In genomic region chr7:101536668-101537067, GRCh38 we compare ENCODE assay signal across 22 cellular contexts.
"Had no signal": no experiment of that assay in that cellular context is flagged by ENCODE, and none has a peak within 500 bp of the region (broad histone marks: within the 10 kb centered on the region; RNA-seq: fewer than 3 reads in every experiment).

No MANE protein-coding gene starts in this region.

- H3K27me3 ChIP-seq: dorsolateral prefrontal cortex, neutrophil, thyroid gland, vagina had no signal

- H3K27ac Mint-ChIP-seq: immature natural killer cell; memory B cell; natural killer cell; progenitor cell of endocrine pancreas; stimulated activated effector memory CD8-positive, alpha-beta T cell treated with anti-CD3 and anti-CD28 coated beads, Interleukin-12 subunit alpha, Interleukin-12 subunit beta, amount 100 ng/mL, for 72 hours had no signal

- H3K4me3 ChIP-seq: dorsolateral prefrontal cortex, lung, smooth muscle cell, stomach, thyroid gland, vagina had no signal

- H3K4me3 Mint-ChIP-seq: memory B cell; natural killer cell; neural crest cell; stimulated activated effector memory CD8-positive, alpha-beta T cell treated with anti-CD3 and anti-CD28 coated beads, Interleukin-12 subunit alpha, Interleukin-12 subunit beta, amount 100 ng/mL, for 72 hours had no signal

- H3K4me1 ChIP-seq: parathyroid adenoma, vagina had no signal

- ATAC-seq: left colon; natural killer cell; stimulated activated effector memory CD8-positive, alpha-beta T cell treated with anti-CD3 and anti-CD28 coated beads, Interleukin-12 subunit alpha, Interleukin-12 subunit beta, amount 100 ng/mL, for 72 hours had no signal

- DNase-seq: dorsolateral prefrontal cortex; effector CD4-positive, alpha-beta T cell; hypothalamus; immature natural killer cell; kidney glomerular epithelial cell; left colon; natural killer cell; stimulated activated CD4-positive, alpha-beta T cell treated with anti-CD3 and anti-CD28 coated beads, Interleukin-2, amount 100 ng/mL, for 24 hours; stimulated activated CD4-positive, alpha-beta T cell treated with anti-CD3 and anti-CD28 coated beads, Interleukin-4, amount 100 ng/mL, for 24 hours; stimulated activated naive CD4-positive, alpha-beta T cell treated with Interleukin-2 at 50 U/mL for 16 hours; trophoblast cell had no signal

- H3K9ac ChIP-seq: parathyroid adenoma had no signal

- H3K36me3 Mint-ChIP-seq: immature natural killer cell; memory B cell; natural killer cell; stimulated activated effector memory CD8-positive, alpha-beta T cell treated with anti-CD3 and anti-CD28 coated beads, Interleukin-12 subunit alpha, Interleukin-12 subunit beta, amount 100 ng/mL, for 72 hours had no signal

- H3K27ac ChIP-seq: dorsolateral prefrontal cortex, neutrophil, parathyroid adenoma, stomach, thyroid gland, vagina had no signal

- H3K9me3 ChIP-seq: neutrophil, stomach, thyroid gland, vagina had no signal

- H3K9me3 Mint-ChIP-seq: immature natural killer cell; memory B cell; natural killer cell; neural crest cell; stimulated activated effector memory CD8-positive, alpha-beta T cell treated with anti-CD3 and anti-CD28 coated beads, Interleukin-12 subunit alpha, Interleukin-12 subunit beta, amount 100 ng/mL, for 72 hours had no signal

- H3K27me3 Mint-ChIP-seq: progenitor cell of endocrine pancreas had no signal

- H3K36me3 ChIP-seq: neutrophil, stomach, thyroid gland, vagina had no signal
